Comparison of ENCODE assay signal across 8 cellular contexts in the genomic region with DNA sequence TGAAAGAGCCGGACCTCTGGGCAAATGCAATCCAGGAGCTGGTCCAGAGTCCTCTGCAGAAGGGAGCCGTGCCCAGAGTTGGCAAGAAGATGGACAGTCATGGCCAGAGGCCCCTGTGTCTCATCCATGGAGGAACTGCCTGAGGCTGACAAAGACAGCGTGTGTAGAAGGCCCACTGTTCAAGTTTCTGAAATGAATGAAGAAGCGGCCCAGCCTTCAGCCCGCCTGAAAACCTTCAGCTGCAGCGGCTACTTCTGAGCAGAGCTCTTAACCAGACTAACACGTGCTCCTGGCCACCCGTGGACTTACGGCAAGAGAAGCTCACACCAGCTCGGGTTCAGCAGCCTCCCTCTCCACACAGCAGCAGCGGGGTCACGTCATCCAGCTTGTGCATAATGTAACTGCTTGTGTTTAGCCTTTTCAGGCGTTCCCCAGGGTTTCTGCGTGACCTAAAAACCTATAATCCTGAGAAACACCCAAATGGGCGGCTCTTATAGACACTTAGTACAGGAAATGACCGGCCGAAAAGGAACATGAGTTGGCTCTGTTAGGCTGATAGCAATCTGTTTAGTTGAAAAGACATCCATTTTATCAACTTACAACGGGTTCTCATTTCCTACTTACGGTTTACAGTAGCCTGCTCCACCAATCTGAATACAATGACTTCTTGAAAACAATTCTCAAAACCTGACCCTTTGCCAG. TPM values are rescaled to one million over a fixed set of nuclear protein-coding genes. Genes with fewer than 3 reads are reported as not detected.
DNase-seq lines count a peak whose midpoint lies in the region; ATAC-seq and TF ChIP-seq lines count a peak whose summit lies in the region.

A gene with protein sequence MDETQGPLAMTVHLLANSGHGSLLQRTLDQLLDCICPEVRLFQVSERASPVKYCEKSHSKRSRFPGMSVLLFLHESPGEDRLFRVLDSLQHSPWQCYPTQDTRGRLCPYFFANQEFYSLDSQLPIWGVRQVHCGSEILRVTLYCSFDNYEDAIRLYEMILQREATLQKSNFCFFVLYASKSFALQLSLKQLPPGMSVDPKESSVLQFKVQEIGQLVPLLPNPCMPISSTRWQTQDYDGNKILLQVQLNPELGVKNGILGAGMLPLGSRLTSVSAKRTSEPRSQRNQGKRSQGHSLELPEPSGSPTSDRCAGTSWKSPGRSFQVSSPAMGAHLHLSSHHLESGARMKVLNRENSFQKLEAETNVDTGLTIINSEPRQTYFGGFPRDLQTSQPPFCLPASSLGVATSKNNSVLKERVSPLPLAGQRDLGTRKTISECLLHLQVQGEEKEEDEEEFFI (minus strand): TSS at position 467 of the 702 bp plus-strand sequence. CDS start 339 bp downstream, at position 128.

- H2AFZ ChIP-seq in DND-41 (ENCODE audit: low read depth, low read length), result peak within 1 kb of the TSS; percentile 26; the same call in 1 of the 2 replicates

- H3K27ac ChIP-seq in DND-41 (ENCODE audit: low read length), result no peak within 1 kb of the TSS

- H3K4me1 ChIP-seq in DND-41 (ENCODE audit: insufficient read depth, low read length), result no peaks in the 10 kb centered on the region

- no peaks in the 10 kb centered on the region for H3K36me3 ChIP-seq in DND-41 (ENCODE audit: insufficient read depth, low read length)

- no peaks in the 10 kb centered on the region for H3K9me3 ChIP-seq in DND-41 (ENCODE audit: insufficient read depth, low read length, severe bottlenecking)

- no peak within 1 kb of the TSS for H3K9ac ChIP-seq in DND-41 (ENCODE audit: low read depth, low read length)

- no peak for TF ChIP-seq CTCF in DND-41 (IDR thresholded peaks at IDR 0.05; ENCODE audit: borderline replicate concordance, extremely low read depth, low read length, poor library complexity, severe bottlenecking)

- H3K79me2 ChIP-seq in DND-41 (ENCODE audit: insufficient read depth, low read length), result no peaks in the 10 kb centered on the region

- no peak within 1 kb of the TSS for H3K4me2 ChIP-seq in DND-41 (ENCODE audit: insufficient read depth, low read length)

- no peaks in the 10 kb centered on the region for H4K20me1 ChIP-seq in DND-41 (ENCODE audit: insufficient read depth, low read length)

- ATAC-seq in DND-41 (ENCODE audit: insufficient read depth, low read depth) (no peak), HG03565 (IDR thresholded peaks at IDR 0.05; ENCODE audit: unreplicated experiment) (peak; percentile 35), HG03159 (IDR thresholded peaks at IDR 0.05; ENCODE audit: unreplicated experiment) (no peak), GM19455 (IDR thresholded peaks at IDR 0.05; ENCODE audit: unreplicated experiment) (no peak)

- peaks cover 14% of the 10 kb centered on the region for H3K27me3 ChIP-seq in DND-41 (ENCODE audit: insufficient read depth, low read length, poor library complexity)

- H3K4me3 ChIP-seq in DND-41 (ENCODE audit: low read depth in 1 of 2, low read length in 2 of 2), result no peak within 1 kb of the TSS

- intact Hi-C loops in posterior cingulate gyrus (cut with DNase I), result no loop called here

- DNase-seq in DND-41 (no peak), activated T-cell treated with anti-CD3 and anti-CD28 coated beads for 48 hours (ENCODE audit: low read depth) (peak; percentile 15), glomerular endothelial cell (ENCODE audit: extremely low read depth, low read depth, low spot score) (peak; percentile 100), posterior cingulate gyrus (peak in 7 of 10 donors; percentile 6 to 78 (median 38)), NCI-H1417 (lab: John Stamatoyannopoulos, UW) (no peak)

RNA-seq across cellular contexts. Expression of the gene that starts here (rescaled TPM):
- total RNA-seq in glomerular endothelial cell, result 50.3 and 156 TPM in 2 replicates

Comparison
In these comparisons a context has a peak if more than half of its experiments do, and no peak if none do; other contexts are left out.
1. DNase-seq: peak in activated T-cell treated with anti-CD3 and anti-CD28 coated beads for 48 hours (single experiment), glomerular endothelial cell (single experiment) and posterior cingulate gyrus (7 of 10); none in DND-41 (single experiment) and NCI-H1417 (0 of 3).